8 cellular contexts compared by ENCODE assay signal in the genomic region with DNA sequence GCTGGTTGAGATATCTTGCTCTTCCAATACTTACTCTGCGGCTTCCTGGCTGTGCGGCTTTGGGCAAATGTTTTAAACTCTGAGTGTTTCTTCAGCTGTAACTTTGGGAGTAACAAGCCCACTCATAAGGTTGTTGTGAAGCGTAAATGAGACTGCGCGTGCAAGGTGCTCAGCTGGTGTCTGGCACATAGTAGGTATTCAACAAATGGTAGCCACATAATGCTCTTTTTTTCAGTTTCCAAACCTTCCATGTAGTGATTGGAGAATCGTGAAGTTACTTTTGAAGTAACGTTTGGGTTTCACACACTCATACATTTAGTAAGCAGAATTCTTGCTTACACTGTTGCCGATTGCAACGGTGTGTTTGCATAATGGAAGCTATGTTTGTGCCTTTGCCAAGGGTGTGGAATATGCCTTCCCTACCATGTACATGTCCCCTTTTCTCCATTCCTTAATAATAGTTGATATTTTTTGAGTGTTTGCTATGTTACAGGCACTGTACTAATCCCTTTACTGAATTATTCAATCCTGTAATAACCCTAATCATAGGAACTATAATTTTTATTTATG. TPM values are rescaled to one million over a fixed set of nuclear protein-coding genes. Genes with fewer than 3 reads are reported as not detected.
DNase-seq lines count a peak whose midpoint lies in the region; ATAC-seq, FAIRE-seq and TF ChIP-seq lines count a peak whose summit lies in the region.

No MANE protein-coding gene starts in this region.

- FAIRE-seq in K562 (lab: Jason Lieb, UNC) (peak; percentile 19), D721Med (lab: Jason Lieb, UNC) (no peak)

- peak overlapping the region; percentile 98 for H2AFZ ChIP-seq in K562 (ENCODE audit: low read depth, low read length)

- in situ Hi-C loops in K562 (cut with MboI) = no loop called here

- TF ChIP-seq POLR2A in K562 (conservative IDR thresholded peaks at IDR 0.05) = no peak

- H3K4me2 ChIP-seq in K562 (ENCODE audit: insufficient read depth, low read length) = peak overlapping the region; percentile 97

- H3K79me2 ChIP-seq in K562 (ENCODE audit: control insufficient read depth, insufficient read depth, low read length) = peaks cover 47% of the 10 kb centered on the region

- H3K27me3 ChIP-seq in heart right ventricle (no peaks in the 10 kb centered on the region), K562 (ENCODE audit: control insufficient read depth in 2 of 2, insufficient read depth in 2 of 2, low read length in 2 of 2) (no peaks in the 10 kb centered on the region), lung (ENCODE audit: control insufficient read depth, insufficient read depth) (no peaks in the 10 kb centered on the region)

- H3K36me3 ChIP-seq in heart right ventricle (no peaks in the 10 kb centered on the region), K562 (ENCODE audit: control insufficient read depth, insufficient read depth, low read length) (no peaks in the 10 kb centered on the region), lung (ENCODE audit: control insufficient read depth in 2 of 2, insufficient read depth in 2 of 2, low read length in 2 of 2) (no peaks in the 10 kb centered on the region), urinary bladder (ENCODE audit: insufficient read depth) (no peaks in the 10 kb centered on the region)

- ATAC-seq in heart right ventricle (no peak), Right ventricle myocardium superior (ENCODE audit: poor library complexity) (no peak), K562 (no peak), lung (ENCODE audit: insufficient read depth, low FRiP score) (no peak), GM18873 (IDR thresholded peaks at IDR 0.05; ENCODE audit: low FRiP score, unreplicated experiment) (no peak), GM21576 (IDR thresholded peaks at IDR 0.05; ENCODE audit: unreplicated experiment) (no peak)

- H3K27ac ChIP-seq in heart right ventricle = peak overlapping the region; percentile 82 to 96 (median 94)
- H3K27ac ChIP-seq in K562 (ENCODE audit: extremely low read depth, low read depth, low read length) = peak overlapping the region; percentile 91
- H3K27ac ChIP-seq in lung (ENCODE audit: low read depth in 1 of 2, low read length in 1 of 2) = peak overlapping the region; percentile 81 to 95
- H3K27ac ChIP-seq in urinary bladder (ENCODE audit: low read depth) = peak overlapping the region; percentile 95

- no peaks in the 10 kb centered on the region for H3K9me3 ChIP-seq in heart right ventricle
- H3K9me3 ChIP-seq in K562 (replicated peaks; ENCODE audit: control insufficient read depth, insufficient read depth, low read depth, low read length) = no peaks in the 10 kb centered on the region
- H3K9me3 ChIP-seq in lung (ENCODE audit: control insufficient read depth in 2 of 2, insufficient read depth in 1 of 2, low read length in 1 of 2) = no peaks in the 10 kb centered on the region

- DNase-seq in heart right ventricle (no peak), Right ventricle myocardium superior (no peak), K562 (ENCODE audit: extremely low read depth in 1 of 4, low spot score in 3 of 4) (no peak), lung (ENCODE audit: low spot score) (no peak), D721Med (ENCODE audit: insufficient read length, low spot score) (no peak)

- POLR2A ChIA-PET in K562 (lab: Yijun Ruan, JAX) = interaction anchor here (1.0 to 1.5 kb wide), 4 partner anchors 8 to 94 kb away, joined by 3 to 4 read pairs (median 4); no protein-coding TSS in a partner anchor

- TF ChIP-seq RAD21 in K562 (CRISPR knock-in tag; conservative IDR thresholded peaks at IDR 0.05 in 1 of 2, IDR thresholded peaks at IDR 0.05 in 1 of 2) = no peak

- intact Hi-C loops in heart right ventricle (cut with DNase I) (loop anchor here (2.0 to 10.0 kb wide), 14 partner anchors 33 to 385 kb away; a partner anchor contains a TSS), Right ventricle myocardium superior (cut with DNase I) (loop anchor here (2.0 to 10.0 kb wide), 4 partner anchors 87 to 325 kb away; a partner anchor contains a TSS), K562 (cut with micrococcal nuclease) (loop anchor here (5.0 to 10.0 kb wide), 3 partner anchors 90 to 385 kb away; no protein-coding TSS in a partner anchor)

- no TSS peak for BruUV-seq in K562 (replicated peaks; lab: Mats Ljungman, UMichigan)

- TF ChIP-seq EP300 in K562 (IDR thresholded peaks at IDR 0.05; ENCODE audit: low read length) = no peak

- TF ChIP-seq CTCF in heart right ventricle (IDR thresholded peaks at IDR 0.05) (no peak), K562 (IDR thresholded peaks at IDR 0.05 in 2 of 3, conservative IDR thresholded peaks at IDR 0.05 in 1 of 3; ENCODE audit: insufficient read depth in 2 of 3, low read depth in 1 of 3, low read length in 3 of 3) (no peak), lung (IDR thresholded peaks at IDR 0.05; ENCODE audit: control extremely low read depth, extremely low read depth) (no peak), D721Med (IDR thresholded peaks at IDR 0.05; ENCODE audit: insufficient read depth, missing control alignments) (no peak)

- 18 to 20% methylated on average over 9 of the region's 9 CpGs for WGBS in heart right ventricle, 2 donors
- WGBS in K562 (ENCODE audit: insufficient coverage, low coverage, missing lambda C conversion rate) = 0% methylated on average over 7 of the region's 9 CpGs
- 9% methylated on average over 9 of the region's 9 CpGs for WGBS in lung, 2 donors
- 15% methylated on average over 9 of the region's 9 CpGs for WGBS in urinary bladder

- CTCF ChIA-PET in K562 (lab: Yijun Ruan, JAX; ENCODE audit: low intra/inter-chr PET ratio) = no interaction called here

- no peaks in the 10 kb centered on the region; the same call in 1 of the 2 replicates for H4K20me1 ChIP-seq in K562 (replicated peaks; ENCODE audit: control insufficient read depth, insufficient read depth, low read length)

- H3K9ac ChIP-seq in K562 (ENCODE audit: insufficient read depth in 1 of 2, low read depth in 2 of 2, low read length in 2 of 2) = peak overlapping the region; percentile 91 to 95

- H3K9me1 ChIP-seq in K562 (ENCODE audit: control insufficient read depth, insufficient read depth, low read length) = no peaks in the 10 kb centered on the region

- H3K4me3 ChIP-seq in heart right ventricle (peak overlapping the region; percentile 61 to 96 (median 91)), K562 (peak overlapping the region; percentile 83), lung (peak overlapping the region; percentile 80), urinary bladder (ENCODE audit: low read depth, low read length) (peak overlapping the region; percentile 71)

- H3K4me1 ChIP-seq in heart right ventricle = peaks cover 4 to 68% (median 39%) of the 10 kb centered on the region in 9 donors
- H3K4me1 ChIP-seq in K562 (replicated peaks in 1 of 2; ENCODE audit: control insufficient read depth in 2 of 2, insufficient read depth in 2 of 2, low read length in 2 of 2) = peaks cover 7 to 13% of the 10 kb centered on the region in 2 experiments; a peak in 3 of 5 replicates
- peaks cover 0 to 8% of the 10 kb centered on the region in 2 donors for H3K4me1 ChIP-seq in lung (ENCODE audit: control insufficient read depth in 2 of 2, insufficient read depth in 2 of 2, low read length in 2 of 2)
- H3K4me1 ChIP-seq in urinary bladder (ENCODE audit: insufficient read depth) = peaks cover 2% of the 10 kb centered on the region

TF ChIP-seq in K562, 482 proteins besides CTCF, POLR2A, EP300 and RAD21:
- TF ChIP-seq SLC30A9 (CRISPR knock-in tag; IDR thresholded peaks at IDR 0.05) (no peak), ZKSCAN1 (IDR thresholded peaks at IDR 0.05; ENCODE audit: low read depth, low read length) (peak; percentile 98), ZNF77 (CRISPR knock-in tag; IDR thresholded peaks at IDR 0.05) (no peak)
- TF ChIP-seq, protein P1, sequence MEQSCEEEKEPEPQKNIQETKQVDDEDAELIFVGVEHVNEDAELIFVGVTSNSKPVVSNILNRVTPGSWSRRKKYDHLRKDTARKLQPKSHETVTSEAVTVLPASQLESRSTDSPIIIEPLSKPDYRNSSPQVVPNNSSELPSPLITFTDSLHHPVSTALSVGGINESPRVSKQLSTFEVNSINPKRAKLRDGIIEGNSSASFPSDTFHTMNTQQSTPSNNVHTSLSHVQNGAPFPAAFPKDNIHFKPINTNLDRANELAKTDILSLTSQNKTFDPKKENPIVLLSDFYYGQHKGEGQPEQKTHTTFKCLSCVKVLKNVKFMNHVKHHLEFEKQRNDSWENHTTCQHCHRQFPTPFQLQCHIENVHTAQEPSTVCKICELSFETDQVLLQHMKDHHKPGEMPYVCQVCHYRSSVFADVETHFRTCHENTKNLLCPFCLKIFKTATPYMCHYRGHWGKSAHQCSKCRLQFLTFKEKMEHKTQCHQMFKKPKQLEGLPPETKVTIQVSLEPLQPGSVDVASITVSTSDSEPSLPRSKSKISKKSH (CRISPR knock-in tag; IDR thresholded peaks at IDR 0.05) = no peak

RNA-seq across cellular contexts. Expression of a gene that starts 0.8 kb away (rescaled TPM):
- total RNA-seq in heart right ventricle = 10 to 100 TPM; 17.1 to 48.0 (median 26.0) TPM
- polyA plus RNA-seq in heart right ventricle = 10 to 100 TPM; 48.6 TPM
- total RNA-seq in Right ventricle myocardium superior = 22.4 TPM
- total RNA-seq in K562 (2011; cell fraction: chromatin; rRNA removed; ENCODE audit: low replicate concordance) = 27.5 and 29.2 TPM in 2 replicates
- 43.5 and 55.5 TPM in 2 replicates for total RNA-seq in K562 (2011; cell fraction: nucleolus; rRNA removed)
- total RNA-seq in K562 (2011; cell fraction: nucleoplasm; rRNA removed) = 44.0 and 46.1 TPM in 2 replicates
- total RNA-seq in K562 (2014; rRNA removed) = 8.9 and 17.2 TPM in 2 replicates
- 14.8 and 15.6 TPM in 2 replicates for total RNA-seq in K562 (2014; rRNA removed; fragmentation: Illumina TruSeq; extraction: Trizol)
- 12.6 and 13.4 TPM in 2 replicates for total RNA-seq in K562 (2015; rRNA removed; fragmentation: Illumina TruSeq; extraction: Trizol)
- total RNA-seq in K562 (2021) = 12.5 and 13.8 TPM in 2 replicates
- 18.7 and 18.8 TPM in 2 replicates for polyA plus RNA-seq in K562 (2011; rRNA removed)
- polyA plus RNA-seq in K562 (2011; cell fraction: cytosol; rRNA removed) = 27.0 and 31.9 TPM in 2 replicates
- 15.1 and 17.0 TPM in 2 replicates for polyA plus RNA-seq in K562 (2011; cell fraction: nucleus; rRNA removed)
- polyA plus RNA-seq in K562 (2012) = 16.3 and 20.0 TPM in 2 replicates
- 8.0 and 12.8 TPM in 2 replicates for polyA plus RNA-seq in K562 (2014; fragmentation: Illumina TruSeq; extraction: Trizol)
- polyA plus RNA-seq in K562 (2014; fragmentation: Nextera tagmentation; extraction: Ambion mirVana) = 10 to 100 TPM; 23.5 to 30.7 TPM
- polyA plus RNA-seq in K562 (2014; rRNA removed) = 16.6 and 24.5 TPM in 2 replicates
- 22.6 and 25.5 TPM in 2 replicates for polyA minus RNA-seq in K562 (2011; rRNA and poly(A)+ RNA removed)
- 8.7 and 13.3 TPM in 2 replicates for polyA minus RNA-seq in K562 (2011; cell fraction: cytosol; rRNA and poly(A)+ RNA removed)
- polyA minus RNA-seq in K562 (2011; cell fraction: nucleus; rRNA and poly(A)+ RNA removed) = 9.4 and 14.2 TPM in 2 replicates
- 10 to 100 TPM; 19.4 to 26.1 TPM for total RNA-seq in lung
- polyA plus RNA-seq in lung = 10 to 100 TPM; 37.3 to 55.6 TPM
- 14.5 TPM for total RNA-seq in urinary bladder
- polyA plus RNA-seq in urinary bladder = 33.4 TPM
